In the genomic region with DNA sequence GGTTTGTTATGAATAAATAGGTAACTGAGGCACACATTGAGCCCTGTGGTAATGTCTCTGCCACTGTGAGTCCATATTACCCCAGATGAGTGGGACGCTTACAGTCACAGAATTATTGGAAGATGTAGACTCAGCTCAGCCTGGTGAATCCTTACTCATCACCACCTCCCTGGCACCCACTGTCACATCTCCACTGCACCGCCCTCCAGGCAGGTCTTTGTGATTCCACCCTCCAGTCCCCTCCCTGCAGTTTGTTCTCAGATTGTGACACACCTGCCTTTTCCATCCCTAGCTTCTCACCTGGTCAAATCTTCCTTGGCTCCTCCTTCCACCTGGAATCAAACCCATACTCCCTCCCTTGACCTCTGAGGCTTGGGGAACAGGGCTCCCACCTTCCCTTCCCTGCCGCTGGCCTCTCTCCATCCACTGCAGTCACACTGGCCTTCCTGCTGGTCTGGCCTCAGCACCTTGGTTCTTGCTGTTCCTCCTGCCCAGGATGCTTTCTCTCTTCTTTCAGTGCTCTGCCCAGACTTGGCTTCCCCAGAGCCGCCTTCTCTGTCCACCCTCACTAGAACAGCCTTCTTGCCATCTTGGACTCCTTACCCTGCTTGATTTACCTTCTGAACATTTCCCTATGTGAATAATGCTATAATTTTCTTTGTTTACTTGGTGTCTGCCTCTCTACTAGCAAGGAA, we compare ENCODE assay signal across 22 cellular contexts. TPM values are rescaled to one million over a fixed set of nuclear protein-coding genes. Genes with fewer than 3 reads are reported as not detected.
DNase-seq lines count a peak whose midpoint lies in the region; TF ChIP-seq lines count a peak whose summit lies in the region.
"Had no signal": no experiment of that assay in that cellular context is flagged by ENCODE, and none has a peak within 500 bp of the region (broad histone marks: within the 10 kb centered on the region; RNA-seq: fewer than 3 reads in every experiment).

No MANE protein-coding gene starts in this region.

- DNase-seq in NCI-H748 (lab: John Stamatoyannopoulos, UW; ENCODE audit: unreplicated experiment) (peak; percentile 74), NCI-H748 treated with DMSO at 0.1 percent for 48 hours (lab: John Stamatoyannopoulos, UW) (no peak), NCI-H146 treated with DMSO at 0.1 percent for 48 hours (lab: John Stamatoyannopoulos, UW; ENCODE audit: unreplicated experiment) (peak; percentile 12), endodermal cell (peak; percentile 24), progenitor cell of endocrine pancreas (ENCODE audit: low spot score, unreplicated experiment) (no peak), hippocampal formation (lab: John Stamatoyannopoulos, UW) (no peak), MCF 10A (ENCODE audit: unreplicated experiment) (no peak)
- DNase-seq in activated naive CD4-positive, alpha-beta T cell treated with anti-CD3 and anti-CD28 coated beads, Interleukin-2, amount 50 U/mL, for 16 hours: no peak
- DNase-seq: Calu3; CD8-positive, alpha-beta memory T cell; DMS153; IMR-90; NCI-H1105 treated with DMSO at 0.1 percent for 48 hours; NCI-H2227 treated with DMSO at 0.1 percent for 48 hours; NCI-H510A treated with DMSO at 0.1 percent for 48 hours; SHP77 had no signal

- CTCF ChIA-PET in MCF 10A (lab: Yijun Ruan, JAX): interaction anchor here (0.6 kb wide), 1 partner anchor 25 kb away, joined by 5 read pairs; no protein-coding TSS in a partner anchor

- no peaks in the 10 kb centered on the region for H3K36me3 ChIP-seq in endodermal cell (ENCODE audit: control insufficient read depth, insufficient read depth, low read length)

- H3K9me3 Mint-ChIP-seq in endodermal cell (peaks cover 22% of the 10 kb centered on the region), progenitor cell of endocrine pancreas (ENCODE audit: low read depth) (peaks cover 17% of the 10 kb centered on the region), MCF 10A (ENCODE audit: unreplicated experiment) (peaks cover 17% of the 10 kb centered on the region)

- no peaks in the 10 kb centered on the region for H3K4me1 ChIP-seq in endodermal cell (ENCODE audit: control insufficient read depth, insufficient read depth, low read length)

- no peak overlapping the region for H3K4me3 ChIP-seq in endodermal cell (ENCODE audit: low read length)

- TF ChIP-seq CTCF in endodermal cell (conservative IDR thresholded peaks at IDR 0.05): no peak
- no peak for TF ChIP-seq CTCF in progenitor cell of endocrine pancreas (IDR thresholded peaks at IDR 0.05; ENCODE audit: unreplicated experiment)
- no peak for TF ChIP-seq CTCF in MCF 10A (IDR thresholded peaks at IDR 0.05; ENCODE audit: unreplicated experiment)

- intact Hi-C loops in MCF 10A (cut with micrococcal nuclease): no loop called here

- H3K27ac ChIP-seq in endodermal cell (ENCODE audit: low read depth, low read length): no peak overlapping the region
- H3K27ac ChIP-seq: C4-2B, KMS-11 had no signal

- BruUV-seq in MCF 10A (replicated peaks; lab: Mats Ljungman, UMichigan): no TSS peak

- H3K27me3 Mint-ChIP-seq in endodermal cell (ENCODE audit: insufficient read depth) (peaks cover 18% of the 10 kb centered on the region), progenitor cell of endocrine pancreas (peaks cover 23% of the 10 kb centered on the region), MCF 10A (ENCODE audit: insufficient read depth, unreplicated experiment) (peaks cover 40% of the 10 kb centered on the region)

- WGBS in endodermal cell (ENCODE audit: insufficient coverage in 1 of 2, insufficient read length in 1 of 2), 2 experiments: 75 to 100% methylated on average over 1 to 4 of the region's 4 CpGs

- H3K4me1 Mint-ChIP-seq in endodermal cell: no peaks in the 10 kb centered on the region
- no peaks in the 10 kb centered on the region for H3K4me1 Mint-ChIP-seq in progenitor cell of endocrine pancreas (ENCODE audit: low read depth)
- H3K4me1 Mint-ChIP-seq in MCF 10A (ENCODE audit: insufficient read depth, unreplicated experiment): no peaks in the 10 kb centered on the region
- H3K4me1 Mint-ChIP-seq: CD8-positive, alpha-beta memory T cell had no signal

- H3K36me3 Mint-ChIP-seq in endodermal cell (ENCODE audit: low read depth): peaks cover 5% of the 10 kb centered on the region
- no peaks in the 10 kb centered on the region for H3K36me3 Mint-ChIP-seq in progenitor cell of endocrine pancreas (ENCODE audit: insufficient read depth)
- no peaks in the 10 kb centered on the region for H3K36me3 Mint-ChIP-seq in MCF 10A (ENCODE audit: insufficient read depth, unreplicated experiment)

- H3K4me3 Mint-ChIP-seq in endodermal cell: no peak overlapping the region
- H3K4me3 Mint-ChIP-seq in progenitor cell of endocrine pancreas (ENCODE audit: low read depth): no peak overlapping the region
- no peak overlapping the region for H3K4me3 Mint-ChIP-seq in MCF 10A (ENCODE audit: unreplicated experiment)
- H3K4me3 Mint-ChIP-seq: CD8-positive, alpha-beta memory T cell had no signal

- H3K27ac Mint-ChIP-seq in endodermal cell: no peak overlapping the region
- peak overlapping the region; percentile 46 for H3K27ac Mint-ChIP-seq in progenitor cell of endocrine pancreas
- no peak overlapping the region for H3K27ac Mint-ChIP-seq in MCF 10A (ENCODE audit: low read depth, unreplicated experiment)
- H3K27ac Mint-ChIP-seq: CD8-positive, alpha-beta memory T cell had no signal

- peaks cover 17% of the 10 kb centered on the region for H3K9me3 ChIP-seq in endodermal cell (ENCODE audit: control insufficient read depth, low read length)

- H3K27me3 ChIP-seq in endodermal cell (ENCODE audit: control insufficient read depth, insufficient read depth, low read length, poor library complexity, severe bottlenecking): no peaks in the 10 kb centered on the region

- no peak overlapping the region for H3K9ac ChIP-seq in endodermal cell (ENCODE audit: extremely low read depth, low read length, poor library complexity, severe bottlenecking)
- H3K9ac ChIP-seq: KMS-11 had no signal

- POLR2A ChIA-PET in MCF 10A (lab: Yijun Ruan, JAX): no interaction called here

RNA-seq across cellular contexts. Expression of a gene that starts 9.4 kb away (rescaled TPM):
- 1 to 10 TPM in 1 of 2 donors, under 1 TPM in 1; 0.29 to 1.5 TPM for total RNA-seq in endodermal cell
- 0.18 TPM for polyA plus RNA-seq in endodermal cell (2013, experiment 1 of 2)
- polyA plus RNA-seq in endodermal cell (2013, experiment 2 of 2): 0.46 TPM
- total RNA-seq in progenitor cell of endocrine pancreas: not detected in 2 replicates
- not detected in 2 replicates for total RNA-seq in MCF 10A (2022)
- total RNA-seq: A172; CD8-positive, alpha-beta memory T cell; H1; IMR-90; RPMI7951 had no signal
- polyA plus RNA-seq: AG04450; CD8-positive, alpha-beta memory T cell; IMR-90 had no signal

RNA-seq across cellular contexts. Expression of a gene that starts 55.0 kb away (rescaled TPM):
- total RNA-seq in endodermal cell (10 to 100 TPM; 12.1 to 19.8 TPM), progenitor cell of endocrine pancreas (28.1 and 29.3 TPM in 2 replicates), MCF 10A (2022) (30.5 and 39.5 TPM in 2 replicates)
- 29.6 TPM for polyA plus RNA-seq in endodermal cell (2013, experiment 1 of 2)
- 29.9 TPM for polyA plus RNA-seq in endodermal cell (2013, experiment 2 of 2)

Comparison
In these comparisons a context has a peak if more than half of its experiments do, and no peak if none do; other contexts are left out.
1. DNase-seq: peak in NCI-H748 (single experiment), NCI-H146 treated with DMSO at 0.1 percent for 48 hours (single experiment) and endodermal cell (single experiment); none in NCI-H748 treated with DMSO at 0.1 percent for 48 hours (single experiment), progenitor cell of endocrine pancreas (single experiment), hippocampal formation (0 of 2), MCF 10A (single experiment) and activated naive CD4-positive, alpha-beta T cell treated with anti-CD3 and anti-CD28 coated beads, Interleukin-2, amount 50 U/mL, for 16 hours (single experiment).